13 cellular contexts compared by ENCODE assay signal in genomic region chr6:23269436-23269835, GRCh38.
"Had no signal": no experiment of that assay in that cellular context is flagged by ENCODE, and none has a peak within 500 bp of the region (broad histone marks: within the 10 kb centered on the region; RNA-seq: fewer than 3 reads in every experiment).

No MANE protein-coding gene starts in this region.

- H3K36me3 ChIP-seq: ascending aorta, thoracic aorta had no signal

- H3K4me1 ChIP-seq: ascending aorta, foreskin keratinocyte had no signal

- ATAC-seq: foreskin keratinocyte; natural killer cell treated with Interleukin-12 subunit alpha and Interleukin-12 subunit beta and Interleukin-15 and Interleukin-18, amount 100 ng/mL, for 72 hours; stimulated activated naive CD8-positive, alpha-beta T cell treated with anti-CD3 and anti-CD28 coated beads, Interleukin-15, amount 100 ng/mL, for 72 hours had no signal

- DNase-seq: activated CD4-positive, alpha-beta T cell treated with anti-CD3 and anti-CD28 coated beads, Interleukin-2, amount 50 U/mL, for 48 hours; activated CD8-positive, alpha-beta memory T cell treated with anti-CD3 and anti-CD28 coated beads, Interleukin-2, amount 50 U/mL, for 4 hours; activated naive CD8-positive, alpha-beta T cell treated with anti-CD3 and anti-CD28 coated beads, Interleukin-2, amount 10 ng/mL, durations not matched to agents 7 days and 5 days; effector CD8-positive, alpha-beta T cell; foreskin keratinocyte; nucleus accumbens; stimulated activated CD4-positive, alpha-beta T cell treated with anti-CD3 and anti-CD28 coated beads, Interleukin-4, amount 100 ng/mL, for 1 hour; stimulated activated naive CD8-positive, alpha-beta T cell treated with anti-CD3 and anti-CD28 coated beads, Interleukin-15, amount 100 ng/mL, for 72 hours had no signal

- H3K9me3 ChIP-seq: ascending aorta, thoracic aorta had no signal

- H3K27me3 ChIP-seq: ascending aorta, foreskin keratinocyte had no signal

- H3K4me3 ChIP-seq: ascending aorta, coronary artery, thoracic aorta had no signal

- H3K27ac ChIP-seq: ascending aorta, coronary artery, epithelial cell of prostate, foreskin keratinocyte, thoracic aorta had no signal
